Comparison of ENCODE assay signal across 8 cellular contexts in genomic region chr20:6769953-6770831, GRCh38. TPM values are rescaled to one million over a fixed set of nuclear protein-coding genes. Genes with fewer than 3 reads are reported as not detected.
A peak's percentile ranks its signal among the peaks of the same experiment; 100 is the strongest.
DNase-seq lines count a peak whose midpoint lies in the region; ATAC-seq and TF ChIP-seq lines count a peak whose summit lies in the region.
"Had no signal": no experiment of that assay in that cellular context is flagged by ENCODE, and none has a peak within 500 bp of the region (broad histone marks: within the 10 kb centered on the region; RNA-seq: fewer than 3 reads in every experiment).

No MANE protein-coding gene starts in this region.

- H3K9me3 ChIP-seq in endocrine pancreas (ENCODE audit: control insufficient read depth, low read length) (no peaks in the 10 kb centered on the region), right lobe of liver (no peaks in the 10 kb centered on the region), thoracic aorta (no peaks in the 10 kb centered on the region)

- WGBS in right lobe of liver (ENCODE audit: insufficient coverage, low coverage, low lambda C conversion rate, missing lambda C conversion rate) = 38% methylated on average over 9 of the region's 55 CpGs

- H3K27me3 ChIP-seq in endocrine pancreas (ENCODE audit: control insufficient read depth, insufficient read depth, low read length) (no peaks in the 10 kb centered on the region), right lobe of liver (no peaks in the 10 kb centered on the region), thoracic aorta (replicated peaks; ENCODE audit: insufficient read depth) (no peaks in the 10 kb centered on the region)

- ATAC-seq in right lobe of liver (peak in 3 of 4 donors; percentile 5 to 26 (median 17)), thoracic aorta (ENCODE audit: insufficient number of reproducible peaks, low FRiP score, low read depth) (no peak), HG03571 (IDR thresholded peaks at IDR 0.05; ENCODE audit: unreplicated experiment) (no peak), GM21423 (IDR thresholded peaks at IDR 0.05; ENCODE audit: unreplicated experiment) (no peak)
- ATAC-seq: activated T-cell treated with anti-CD3 and anti-CD28 coated beads, Interleukin-2, amount 50 U/mL, for 72 hours had no signal

- DNase-seq in M059J (ENCODE audit: low read depth) = peak; percentile 42
- peak; percentile 39 to 62 (median 47) for DNase-seq in right lobe of liver
- no peak for DNase-seq in thoracic aorta (ENCODE audit: low spot score)
- DNase-seq in cerebellar cortex (ENCODE audit: low spot score) = no peak

- H3K36me3 ChIP-seq in endocrine pancreas (ENCODE audit: control insufficient read depth, insufficient read depth, low read length) (no peaks in the 10 kb centered on the region), right lobe of liver (no peaks in the 10 kb centered on the region), thoracic aorta (no peaks in the 10 kb centered on the region)

- H3K27ac ChIP-seq in right lobe of liver (no peak overlapping the region), thoracic aorta (no peak overlapping the region)

- H3K4me1 ChIP-seq in endocrine pancreas (ENCODE audit: control insufficient read depth, insufficient read depth, low read length) = no peaks in the 10 kb centered on the region
- peaks cover 0 to 18% (median 3%) of the 10 kb centered on the region in 4 donors for H3K4me1 ChIP-seq in right lobe of liver
- H3K4me1 ChIP-seq in thoracic aorta (ENCODE audit: control insufficient read depth in 1 of 2, low read depth in 2 of 2) = peaks cover 0 to 18% of the 10 kb centered on the region in 2 donors

- H3K9ac ChIP-seq in endocrine pancreas (ENCODE audit: control insufficient read depth, insufficient read depth, low read length) = no peak overlapping the region

- intact Hi-C loops in right lobe of liver (cut with DNase I) = loop anchor here in 1 of 2 donors (10.0 kb wide), 1 partner anchor 135 kb away; no protein-coding TSS in a partner anchor

- no peak for TF ChIP-seq POLR2A in right lobe of liver (IDR thresholded peaks at IDR 0.05)

- H3K4me3 ChIP-seq in endocrine pancreas (ENCODE audit: control insufficient read depth, insufficient read depth, low read length) (peak overlapping the region; percentile 57), right lobe of liver (peak overlapping the region; percentile 36 to 80 (median 65)), thoracic aorta (peak overlapping the region; percentile 86)

- TF ChIP-seq CTCF in right lobe of liver (IDR thresholded peaks at IDR 0.05) = no peak
- no peak for TF ChIP-seq CTCF in thoracic aorta (IDR thresholded peaks at IDR 0.05)

RNA-seq across cellular contexts. Expression of gene BMP2, which starts 2.7 kb away (rescaled TPM):
- 4.1 and 6.6 TPM in 2 replicates for total RNA-seq in M059J (2014; rRNA removed; shearing (Covaris generic))
- total RNA-seq in right lobe of liver = 1 to 10 TPM; 1.4 to 9.3 (median 4.9) TPM
- total RNA-seq in thoracic aorta = 10 to 100 TPM in 1 of 2 donors, 1 to 10 TPM in 1; 8.3 to 10.4 TPM
- total RNA-seq: activated T-cell treated with anti-CD3 and anti-CD28 coated beads, Interleukin-2, amount 50 U/mL, for 72 hours had no signal

Comparison
In these comparisons a context has a peak if more than half of its experiments do, and no peak if none do; other contexts are left out.
1. DNase-seq: peak in M059J (single experiment) and right lobe of liver (3 of 3); none in thoracic aorta (single experiment) and cerebellar cortex (single experiment).
2. ATAC-seq: peak in right lobe of liver (3 of 4); none in thoracic aorta (single experiment), HG03571 (single experiment) and GM21423 (single experiment).
3. Peak in every context shown above with its lines, with median percentiles within 50 percentile points of each other: H3K4me3 ChIP-seq.